Comparison of ENCODE assay signal across 18 cellular contexts in the genomic region with DNA sequence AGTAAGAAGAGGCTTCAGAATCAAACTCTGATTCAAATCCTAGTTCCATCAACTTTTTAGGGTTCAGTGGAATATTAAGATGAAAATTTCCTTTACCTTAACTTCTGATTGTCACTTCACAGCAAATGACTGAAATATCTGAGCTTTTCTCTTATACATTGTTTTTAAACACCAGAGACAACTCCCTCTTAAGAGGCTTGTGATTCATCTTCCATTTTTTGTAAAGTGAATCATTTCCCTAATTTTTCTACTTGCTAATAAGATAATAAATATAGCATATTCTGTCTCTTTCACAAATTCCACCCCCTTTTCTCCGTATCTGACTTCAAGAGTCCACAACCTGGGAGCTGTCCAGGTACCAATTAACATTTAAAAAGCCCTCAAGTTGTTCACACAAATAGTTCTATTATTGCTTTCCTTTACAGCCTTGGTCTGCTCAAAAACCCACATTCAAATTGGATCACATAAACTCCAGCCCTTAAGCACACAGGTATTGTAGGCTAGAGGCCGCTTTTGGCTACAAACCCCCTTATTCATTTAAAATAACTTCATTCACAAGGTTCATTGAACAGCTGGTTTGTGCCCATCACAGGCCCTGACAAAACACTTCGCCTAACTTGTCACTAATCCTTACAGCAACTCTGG. TPM values are rescaled to one million over a fixed set of nuclear protein-coding genes. Genes with fewer than 3 reads are reported as not detected.
DNase-seq lines count a peak whose midpoint lies in the region; ATAC-seq and TF ChIP-seq lines count a peak whose summit lies in the region.
"Had no signal": no experiment of that assay in that cellular context is flagged by ENCODE, and none has a peak within 500 bp of the region (broad histone marks: within the 10 kb centered on the region; RNA-seq: fewer than 3 reads in every experiment).

No MANE protein-coding gene starts in this region.

- no peak overlapping the region for H2AK5ac ChIP-seq in mesenchymal stem cell (ENCODE audit: low read length, severe bottlenecking)

- no peak overlapping the region for H3K14ac ChIP-seq in mesenchymal stem cell (ENCODE audit: low read length in 2 of 2)

- peak overlapping the region; percentile 41 for H3K9ac ChIP-seq in mesenchymal stem cell (ENCODE audit: low read length)

- 91% methylated on average over 3 of the region's 3 CpGs for WGBS in mesenchymal stem cell
- WGBS in hepatocyte (ENCODE audit: low lambda C conversion rate, missing lambda C conversion rate) = 87% methylated on average over 3 of the region's 3 CpGs
- WGBS in upper lobe of left lung, 2 donors = 85 to 89% methylated on average over 3 of the region's 3 CpGs

- ATAC-seq in upper lobe of left lung (ENCODE audit: low FRiP score in 2 of 2) = no peak
- ATAC-seq in lower lobe of right lung = no peak
- ATAC-seq: Right ventricle myocardium inferior had no signal

- H3K27me3 ChIP-seq in mesenchymal stem cell (ENCODE audit: control insufficient read depth in 1 of 2, insufficient read depth in 1 of 2, low read length in 2 of 2) = peaks cover 0 to 3% of the 10 kb centered on the region in 2 experiments
- H3K27me3 ChIP-seq in hepatocyte = no peaks in the 10 kb centered on the region
- peaks cover 0 to 12% (median 6%) of the 10 kb centered on the region in 4 donors for H3K27me3 ChIP-seq in upper lobe of left lung
- peaks cover 34% of the 10 kb centered on the region for H3K27me3 ChIP-seq in lower lobe of right lung (ENCODE audit: low read depth)

- DNase-seq in EH (ENCODE audit: low read depth) = peak; percentile 41
- DNase-seq in HCEC 1CT = peak; percentile 8
- peak; percentile 14 for DNase-seq in dedifferentiated amniotic fluid mesenchymal stem cell (ENCODE audit: extremely low spot score)
- no peak for DNase-seq in mesenchymal stem cell
- no peak for DNase-seq in hepatocyte (ENCODE audit: low spot score)
- DNase-seq in upper lobe of left lung = no peak
- DNase-seq in lower lobe of right lung = no peak
- DNase-seq in midbrain (lab: John Stamatoyannopoulos, UW) = no peak
- DNase-seq: ACHN; CD4-positive, alpha-beta T cell; DMS153; HFFc6; NCI-H2081; NCI-H2171 treated with DMSO at 0.1 percent for 48 hours; NCI-H446 treated with DMSO at 0.1 percent for 48 hours; NK-92 treated with Interleukin-12 subunit alpha and Interleukin-12 subunit beta, amount 100 ng/mL, for 24 hours had no signal

- H3K23ac ChIP-seq in mesenchymal stem cell (ENCODE audit: low read length in 2 of 2) = no peak overlapping the region

- H3K27ac ChIP-seq in mesenchymal stem cell (ENCODE audit: low read length, poor library complexity, severe bottlenecking) (no peak overlapping the region), hepatocyte (no peak overlapping the region), upper lobe of left lung (no peak overlapping the region), lower lobe of right lung (no peak overlapping the region)

- no peaks in the 10 kb centered on the region for H3K9me3 ChIP-seq in mesenchymal stem cell (ENCODE audit: control insufficient read depth, low read length)
- no peaks in the 10 kb centered on the region for H3K9me3 ChIP-seq in hepatocyte (ENCODE audit: low read depth)
- H3K9me3 ChIP-seq in upper lobe of left lung = no peaks in the 10 kb centered on the region
- no peaks in the 10 kb centered on the region for H3K9me3 ChIP-seq in lower lobe of right lung
- H3K9me3 ChIP-seq: Caco-2 had no signal

- H3K79me2 ChIP-seq in hepatocyte = no peaks in the 10 kb centered on the region

- no peak overlapping the region for H4K8ac ChIP-seq in mesenchymal stem cell (ENCODE audit: low read length)

- no peak overlapping the region for H2BK5ac ChIP-seq in mesenchymal stem cell (ENCODE audit: low read depth, low read length, poor library complexity, severe bottlenecking)

- no peaks in the 10 kb centered on the region for H4K20me1 ChIP-seq in hepatocyte (ENCODE audit: insufficient read depth, poor library complexity, severe bottlenecking)

- no peak overlapping the region for H2BK15ac ChIP-seq in mesenchymal stem cell (ENCODE audit: low read depth, poor library complexity, severe bottlenecking)

- no peaks in the 10 kb centered on the region for H3K9me2 ChIP-seq in hepatocyte (replicated peaks; ENCODE audit: insufficient read depth)

- no peaks in the 10 kb centered on the region for H3K4me1 ChIP-seq in mesenchymal stem cell (ENCODE audit: control insufficient read depth, insufficient read depth, low read depth, low read length)
- H3K4me1 ChIP-seq in hepatocyte (ENCODE audit: insufficient read depth) = no peaks in the 10 kb centered on the region
- peaks cover 0 to 10% (median 3%) of the 10 kb centered on the region in 4 donors for H3K4me1 ChIP-seq in upper lobe of left lung
- H3K4me1 ChIP-seq in lower lobe of right lung = no peaks in the 10 kb centered on the region

- H2BK120ac ChIP-seq in mesenchymal stem cell (ENCODE audit: low read depth, low read length) = no peak overlapping the region

- H3K18ac ChIP-seq in mesenchymal stem cell (ENCODE audit: low read depth in 1 of 2, low read length in 2 of 2) = no peak overlapping the region

- H3K36me3 ChIP-seq in mesenchymal stem cell (ENCODE audit: control insufficient read depth in 1 of 2, insufficient read depth in 2 of 2, low read depth in 1 of 2, low read length in 2 of 2) (no peaks in the 10 kb centered on the region), hepatocyte (replicated peaks; ENCODE audit: insufficient read depth, low read depth) (no peaks in the 10 kb centered on the region), upper lobe of left lung (no peaks in the 10 kb centered on the region), lower lobe of right lung (no peaks in the 10 kb centered on the region)

- intact Hi-C loops in lower lobe of right lung (cut with DNase I) = no loop called here

- TF ChIP-seq CTCF in hepatocyte (IDR thresholded peaks at IDR 0.05; ENCODE audit: poor library complexity) (no peak), upper lobe of left lung (IDR thresholded peaks at IDR 0.05) (no peak), lower lobe of right lung (IDR thresholded peaks at IDR 0.05) (no peak)

- no peaks in the 10 kb centered on the region for H3K79me1 ChIP-seq in mesenchymal stem cell (replicated peaks; ENCODE audit: low read length, poor library complexity, severe bottlenecking)

- H3K4me3 ChIP-seq in mesenchymal stem cell (ENCODE audit: insufficient read depth in 1 of 2, low read depth in 1 of 2, low read length in 2 of 2) (no peak overlapping the region), hepatocyte (no peak overlapping the region), upper lobe of left lung (no peak overlapping the region), lower lobe of right lung (no peak overlapping the region)

- no peak for TF ChIP-seq POLR2A in upper lobe of left lung (IDR thresholded peaks at IDR 0.05)

- H3K4ac ChIP-seq in mesenchymal stem cell (ENCODE audit: low read depth in 1 of 2, low read length in 2 of 2) = no peak overlapping the region

- no peak overlapping the region for H4K91ac ChIP-seq in mesenchymal stem cell (ENCODE audit: low read length)

- no peak for TF ChIP-seq EP300 in upper lobe of left lung (IDR thresholded peaks at IDR 0.05)

- H3K4me2 ChIP-seq in mesenchymal stem cell (ENCODE audit: low read length, poor library complexity, severe bottlenecking) = no peak overlapping the region
- no peak overlapping the region for H3K4me2 ChIP-seq in hepatocyte

- no peak overlapping the region for H2BK12ac ChIP-seq in mesenchymal stem cell (ENCODE audit: low read length in 2 of 2)

- H2AFZ ChIP-seq in mesenchymal stem cell (ENCODE audit: low read depth, low read length) = no peak overlapping the region
- H2AFZ ChIP-seq in hepatocyte = no peak overlapping the region

RNA-seq across cellular contexts. Expression of a gene that starts 14.1 kb away (rescaled TPM):
- 40.7 TPM for polyA plus RNA-seq in mesenchymal stem cell (2013, experiment 1 of 2)
- polyA plus RNA-seq in mesenchymal stem cell (2013, experiment 2 of 2) = 40.1 TPM
- total RNA-seq in hepatocyte = 33.4 and 51.5 TPM in 2 replicates
- 56.2 and 56.8 TPM in 2 replicates for polyA plus RNA-seq in hepatocyte
- 10 to 100 TPM; 19.9 to 63.9 (median 40.5) TPM for total RNA-seq in upper lobe of left lung
- total RNA-seq in lower lobe of right lung = 47.4 TPM

RNA-seq across cellular contexts. Expression of a gene that starts 21.2 kb away (rescaled TPM):
- 24.1 TPM for polyA plus RNA-seq in mesenchymal stem cell (2013, experiment 1 of 2)
- 24.9 TPM for polyA plus RNA-seq in mesenchymal stem cell (2013, experiment 2 of 2)
- 32.5 and 35.2 TPM in 2 replicates for total RNA-seq in hepatocyte
- polyA plus RNA-seq in hepatocyte = 13.3 and 14.8 TPM in 2 replicates
- total RNA-seq in upper lobe of left lung = 10 to 100 TPM in 5 of 6 donors, 1 to 10 TPM in 1; 8.5 to 38.5 (median 18.7) TPM
- total RNA-seq in lower lobe of right lung = 25.0 TPM

RNA-seq across cellular contexts. Expression of a gene that starts 56.5 kb away (rescaled TPM):
- 51.7 TPM for polyA plus RNA-seq in mesenchymal stem cell (2013, experiment 1 of 2)
- 50.7 TPM for polyA plus RNA-seq in mesenchymal stem cell (2013, experiment 2 of 2)
- 52.0 and 54.3 TPM in 2 replicates for total RNA-seq in hepatocyte
- 68.2 and 74.7 TPM in 2 replicates for polyA plus RNA-seq in hepatocyte
- total RNA-seq in upper lobe of left lung = 10 to 100 TPM; 13.6 to 84.8 (median 44.1) TPM
- 37.4 TPM for total RNA-seq in lower lobe of right lung

Comparison
In these comparisons a context has a peak if more than half of its experiments do, and no peak if none do; other contexts are left out.
1. DNase-seq: peak in EH (single experiment), HCEC 1CT (single experiment) and dedifferentiated amniotic fluid mesenchymal stem cell (single experiment); none in mesenchymal stem cell (single experiment), hepatocyte (single experiment), upper lobe of left lung (0 of 2), lower lobe of right lung (single experiment) and midbrain (single experiment).